Comparison of ENCODE assay signal across 7 cellular contexts in genomic region chr3:64187065-64187959, GRCh38.
A peak's percentile ranks its signal among the peaks of the same experiment; 100 is the strongest.
DNase-seq lines count a peak whose midpoint lies in the region; ATAC-seq and TF ChIP-seq lines count a peak whose summit lies in the region.

No MANE protein-coding gene starts in this region.

- H3K4me1 Mint-ChIP-seq in T-helper 2 cell treated with Interferon-gamma antibody and Interleukin-4, amounts not matched to agents 5 μg/mL and 100 μg/mL, for 36 hours (ENCODE audit: low read depth): no peaks in the 10 kb centered on the region

- no peak overlapping the region for H3K4me3 Mint-ChIP-seq in T-helper 2 cell treated with Interferon-gamma antibody and Interleukin-4, amounts not matched to agents 5 μg/mL and 100 μg/mL, for 36 hours

- no peaks in the 10 kb centered on the region for H3K36me3 Mint-ChIP-seq in T-helper 2 cell treated with Interferon-gamma antibody and Interleukin-4, amounts not matched to agents 5 μg/mL and 100 μg/mL, for 36 hours (ENCODE audit: low read depth)

- H3K27ac Mint-ChIP-seq in T-helper 2 cell treated with Interferon-gamma antibody and Interleukin-4, amounts not matched to agents 5 μg/mL and 100 μg/mL, for 36 hours: no peak overlapping the region

- H3K9me3 Mint-ChIP-seq in T-helper 2 cell treated with Interferon-gamma antibody and Interleukin-4, amounts not matched to agents 5 μg/mL and 100 μg/mL, for 36 hours: no peaks in the 10 kb centered on the region

- ATAC-seq in HG03135 (IDR thresholded peaks at IDR 0.05; ENCODE audit: unreplicated experiment): no peak
- no peak for ATAC-seq in GM18505 (IDR thresholded peaks at IDR 0.05; ENCODE audit: unreplicated experiment)

- no peak for TF ChIP-seq POLR2A in GM18505 (IDR thresholded peaks at IDR 0.05; ENCODE audit: borderline replicate concordance, extremely low read depth, insufficient read depth, insufficient read length)

- DNase-seq in LoVo (ENCODE audit: low spot score) (peak; percentile 39), brain pericyte (ENCODE audit: low read depth, low spot score) (peak; percentile 79), kidney tubule cell (ENCODE audit: low spot score) (peak; percentile 98), superior temporal gyrus (ENCODE audit: extremely low spot score) (peak; percentile 72)
- DNase-seq in T-helper 2 cell treated with Interferon-gamma antibody and Interleukin-4, amounts not matched to agents 5 μg/mL and 100 μg/mL, for 36 hours (ENCODE audit: low spot score): no peak

- H3K27me3 Mint-ChIP-seq in T-helper 2 cell treated with Interferon-gamma antibody and Interleukin-4, amounts not matched to agents 5 μg/mL and 100 μg/mL, for 36 hours (ENCODE audit: low read depth): no peaks in the 10 kb centered on the region
